In genomic region chr9:129737479-129738269, GRCh38 we compare ENCODE assay signal across 1 cellular context.
TF ChIP-seq lines count a peak whose summit lies in the region.

No MANE protein-coding gene starts in this region.

TF ChIP-seq in HepG2, 621 proteins besides CTCF, POLR2A, EP300 and RAD21 (continued from another document and continues in another):
- TF ChIP-seq ZBTB49 (CRISPR knock-in tag; IDR thresholded peaks at IDR 0.05; ENCODE audit: borderline replicate concordance) (no peak), ARID4A (CRISPR knock-in tag; IDR thresholded peaks at IDR 0.05; ENCODE audit: borderline replicate concordance) (peak; percentile 54; the same call in 1 of the 2 replicates), MLX (CRISPR knock-in tag; IDR thresholded peaks at IDR 0.05) (no peak), GZF1 (CRISPR knock-in tag; IDR thresholded peaks at IDR 0.05) (no peak), DMAP1 (CRISPR knock-in tag; IDR thresholded peaks at IDR 0.05) (no peak), THYN1 (CRISPR knock-in tag; IDR thresholded peaks at IDR 0.05; ENCODE audit: borderline replicate concordance, low read depth) (no peak), PHF8 (CRISPR knock-in tag; IDR thresholded peaks at IDR 0.05) (no peak), ETS1 (CRISPR knock-in tag; IDR thresholded peaks at IDR 0.05) (no peak), FLYWCH1 (CRISPR knock-in tag; IDR thresholded peaks at IDR 0.05) (no peak), ATM (IDR thresholded peaks at IDR 0.05; ENCODE audit: borderline replicate concordance) (no peak), ZNF883 (CRISPR knock-in tag; IDR thresholded peaks at IDR 0.05; ENCODE audit: not compliant biosample characterization) (no peak), MEF2D (CRISPR knock-in tag; IDR thresholded peaks at IDR 0.05) (no peak), ZZZ3 (CRISPR knock-in tag; IDR thresholded peaks at IDR 0.05; ENCODE audit: borderline replicate concordance) (no peak), CBX5 (CRISPR knock-in tag; IDR thresholded peaks at IDR 0.05; ENCODE audit: borderline replicate concordance) (no peak), ZNF598 (CRISPR knock-in tag; IDR thresholded peaks at IDR 0.05; ENCODE audit: borderline replicate concordance) (peak; percentile 76; the same call in 1 of the 2 replicates), TEAD2 (CRISPR knock-in tag; IDR thresholded peaks at IDR 0.05) (no peak), GPBP1L1 (CRISPR knock-in tag; IDR thresholded peaks at IDR 0.05) (no peak), ZNF317 (CRISPR knock-in tag; IDR thresholded peaks at IDR 0.05) (no peak), ZNF816 (CRISPR knock-in tag; IDR thresholded peaks at IDR 0.05; ENCODE audit: borderline replicate concordance) (no peak), EEA1 (CRISPR knock-in tag; IDR thresholded peaks at IDR 0.05; ENCODE audit: borderline replicate concordance) (no peak), MAFF (IDR thresholded peaks at IDR 0.05; ENCODE audit: low read depth, low read length) (no peak), MXD4 (CRISPR knock-in tag; IDR thresholded peaks at IDR 0.05) (no peak), ZMAT5 (CRISPR knock-in tag; IDR thresholded peaks at IDR 0.05; ENCODE audit: borderline replicate concordance, low read depth) (no peak), PRDM4 (CRISPR knock-in tag; IDR thresholded peaks at IDR 0.05; ENCODE audit: borderline replicate concordance) (no peak), GRHL1 (CRISPR knock-in tag; conservative IDR thresholded peaks at IDR 0.05) (no peak), HNRNPUL1 (IDR thresholded peaks at IDR 0.05; ENCODE audit: low read depth, low read length) (no peak), HMGXB4 (CRISPR knock-in tag; IDR thresholded peaks at IDR 0.05; ENCODE audit: borderline replicate concordance in 1 of 2, low read depth in 1 of 2) (peak; percentile 71 to 83; a peak in 2 of 4 replicates), REST (IDR thresholded peaks at IDR 0.05; ENCODE audit: borderline replicate concordance in 1 of 2, low read depth in 1 of 2, low read length in 2 of 2) (no peak), ZGPAT (CRISPR knock-in tag; IDR thresholded peaks at IDR 0.05) (peak; percentile 48; the same call in 1 of the 2 replicates)
